Comparison of ENCODE assay signal across 9 cellular contexts in the genomic region with DNA sequence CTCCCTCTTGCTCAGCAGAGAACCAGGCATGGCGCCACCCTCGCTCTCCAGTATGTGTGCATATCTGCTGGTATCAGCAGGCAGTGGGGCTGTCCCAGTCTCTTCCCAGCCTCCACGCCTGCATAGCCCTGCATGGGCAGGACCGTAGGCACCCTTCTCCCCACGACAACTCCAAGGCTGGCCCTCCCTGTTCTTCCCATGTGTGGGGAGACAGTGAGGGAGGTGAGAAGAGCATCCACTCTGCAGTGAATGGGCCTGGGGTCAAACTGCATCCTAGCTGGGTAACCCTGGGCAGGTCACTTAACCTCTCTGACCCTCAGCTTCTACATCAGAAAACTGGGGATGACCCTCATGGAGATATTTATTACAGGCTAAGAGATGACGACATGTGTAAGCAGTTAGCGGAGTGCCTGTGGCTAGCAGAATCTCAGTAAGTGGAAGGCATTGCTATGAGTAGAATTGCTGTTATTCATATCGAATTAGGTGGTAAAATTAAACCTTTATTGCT. TPM values are rescaled to one million over a fixed set of nuclear protein-coding genes. Genes with fewer than 3 reads are reported as not detected.
DNase-seq lines count a peak whose midpoint lies in the region; ATAC-seq and TF ChIP-seq lines count a peak whose summit lies in the region.
"Had no signal": no experiment of that assay in that cellular context is flagged by ENCODE, and none has a peak within 500 bp of the region (broad histone marks: within the 10 kb centered on the region; RNA-seq: fewer than 3 reads in every experiment).

No MANE protein-coding gene starts in this region.

- H3K27me3 ChIP-seq in upper lobe of right lung, result no peaks in the 10 kb centered on the region

- ATAC-seq in HG03432 (IDR thresholded peaks at IDR 0.05; ENCODE audit: unreplicated experiment) (peak; percentile 52), Right ventricle myocardium inferior (peak; percentile 25), upper lobe of right lung (peak; percentile 34), GM18519 (IDR thresholded peaks at IDR 0.05; ENCODE audit: low FRiP score, unreplicated experiment) (no peak)

- intact Hi-C loops in Right ventricle myocardium inferior (cut with DNase I) (no loop called here), upper lobe of right lung (cut with DNase I) (no loop called here)

- H3K9me3 ChIP-seq in upper lobe of right lung, result no peaks in the 10 kb centered on the region

- TF ChIP-seq CTCF in upper lobe of right lung (IDR thresholded peaks at IDR 0.05), result no peak

- peak; percentile 24 for DNase-seq in DMS53 (lab: John Stamatoyannopoulos, UW)
- no peak for DNase-seq in DMS53 treated with DMSO at 0.1 percent for 48 hours (lab: John Stamatoyannopoulos, UW; ENCODE audit: unreplicated experiment)
- no peak for DNase-seq in Right ventricle myocardium inferior (ENCODE audit: missing footprints)
- DNase-seq in upper lobe of right lung, result no peak
- DNase-seq in NCI-H524 (lab: John Stamatoyannopoulos, UW), result no peak
- no peak for DNase-seq in mesenteric fat pad (ENCODE audit: low spot score)

- H3K4me1 ChIP-seq in upper lobe of right lung, result peaks cover 4% of the 10 kb centered on the region

- H3K36me3 ChIP-seq in upper lobe of right lung, result no peaks in the 10 kb centered on the region

- H3K27ac ChIP-seq in upper lobe of right lung, result no peak overlapping the region

- H3K4me3 ChIP-seq in upper lobe of right lung, result no peak overlapping the region

RNA-seq across cellular contexts. Expression of a gene that starts 13.3 kb away (rescaled TPM):
- total RNA-seq in Right ventricle myocardium inferior (1.0 TPM), upper lobe of right lung (not detected), mesenteric fat pad (0.45 TPM)
- total RNA-seq: activated T-helper 1 cell treated with anti-CD3 and anti-CD28 coated beads, Interleukin-12 subunit alpha, Interleukin-12 subunit beta, Interleukin-2, Interleukin-4 antibody, amounts not matched to agents 30 ng/mL and 10 ng/mL and 1 ng/mL, durations not matched to agents 14 hours and 24 hours and 36 hours had no signal
